ENCODE assay signal across 18 cellular contexts in genomic region chr12:85278598-85279448, GRCh38. TPM values are rescaled to one million over a fixed set of nuclear protein-coding genes. Genes with fewer than 3 reads are reported as not detected.
DNase-seq lines count a peak whose midpoint lies in the region; ATAC-seq, FAIRE-seq and TF ChIP-seq lines count a peak whose summit lies in the region.
"Had no signal": no experiment of that assay in that cellular context is flagged by ENCODE, and none has a peak within 500 bp of the region (broad histone marks: within the 10 kb centered on the region; RNA-seq: fewer than 3 reads in every experiment).

No MANE protein-coding gene starts in this region.

- peak overlapping the region; percentile 87 for H3K27ac Mint-ChIP-seq in osteocyte (ENCODE audit: unreplicated experiment)
- H3K27ac Mint-ChIP-seq: effector memory CD8-positive, alpha-beta T cell had no signal

- peak overlapping the region; percentile 93 for H3K4me3 Mint-ChIP-seq in osteocyte (ENCODE audit: unreplicated experiment)
- H3K4me3 Mint-ChIP-seq: effector memory CD8-positive, alpha-beta T cell had no signal

- H3K4me1 Mint-ChIP-seq in osteocyte (ENCODE audit: unreplicated experiment): peaks cover 26% of the 10 kb centered on the region

- H3K27me3 Mint-ChIP-seq in osteocyte (ENCODE audit: unreplicated experiment): peaks cover 79% of the 10 kb centered on the region

- no peak for FAIRE-seq in HTR-8/SVneo (lab: Jason Lieb, UNC)
- FAIRE-seq: islet of Langerhans, RCC 7860 had no signal

- H3K36me3 ChIP-seq in H7 (replicated peaks; ENCODE audit: control insufficient read depth, insufficient read depth, low read length): no peaks in the 10 kb centered on the region
- H3K36me3 ChIP-seq: ascending aorta, HAP-1, tibial nerve had no signal

- DNase-seq in H7 (peak; percentile 33), astrocyte of the hippocampus (ENCODE audit: low read depth, low spot score) (peak; percentile 29), osteocyte (ENCODE audit: extremely low spot score, unreplicated experiment) (no peak), DMS79 (lab: John Stamatoyannopoulos, UW) (no peak), HTR-8/SVneo (ENCODE audit: insufficient read length, low spot score) (no peak)
- no peak for DNase-seq in activated CD8-positive, alpha-beta memory T cell treated with anti-CD3 and anti-CD28 coated beads, Interleukin-2, amount 50 U/mL, for 4 hours
- DNase-seq: effector memory CD8-positive, alpha-beta T cell; IMR-90; MV-4-11; NCI-H748 treated with DMSO at 0.1 percent for 48 hours had no signal

- no peaks in the 10 kb centered on the region for H3K9me3 Mint-ChIP-seq in osteocyte (ENCODE audit: unreplicated experiment)

- no peaks in the 10 kb centered on the region for H3K9me3 ChIP-seq in iPS-18c (ENCODE audit: control insufficient read depth, insufficient read depth, low read length)
- H3K9me3 ChIP-seq: HAP-1 had no signal

- H3K27me3 ChIP-seq in H7 (ENCODE audit: control insufficient read depth, insufficient read depth, low read length): peaks cover 58% of the 10 kb centered on the region

- H3K4me3 ChIP-seq in H7 (ENCODE audit: insufficient read depth, low read depth, low read length) (peak overlapping the region; percentile 89), iPS-18c (ENCODE audit: insufficient read depth, low read depth, low read length) (peak overlapping the region; percentile 73)

- ATAC-seq in GM19023 (IDR thresholded peaks at IDR 0.05; ENCODE audit: unreplicated experiment): no peak
- ATAC-seq: activated CD4-positive, CD25-positive, alpha-beta regulatory T cell treated with anti-CD3 and anti-CD28 coated beads, Interleukin-2, amount 50 U/mL, for 24 hours; effector memory CD8-positive, alpha-beta T cell had no signal

- no peaks in the 10 kb centered on the region for H3K36me3 Mint-ChIP-seq in osteocyte (ENCODE audit: unreplicated experiment)

- TF ChIP-seq CTCF in osteocyte (IDR thresholded peaks at IDR 0.05): no peak

RNA-seq across cellular contexts. Expression of gene ALX1, which starts 1.2 kb away (rescaled TPM):
- 7.6 and 10.1 TPM in 2 replicates for total RNA-seq in H7 (2014; rRNA removed; shearing (Covaris generic))
- total RNA-seq in osteocyte: 1.9 and 3.0 TPM in 2 replicates
- total RNA-seq: ascending aorta, IMR-90, tibial nerve had no signal

Comparison
In these comparisons a context has a peak if more than half of its experiments do, and no peak if none do; other contexts are left out.
1. DNase-seq: peak in H7 (single experiment) and astrocyte of the hippocampus (single experiment); none in osteocyte (single experiment), DMS79 (single experiment), activated CD8-positive, alpha-beta memory T cell treated with anti-CD3 and anti-CD28 coated beads, Interleukin-2, amount 50 U/mL, for 4 hours (single experiment) and HTR-8/SVneo (single experiment).